ENCODE assay signal across 28 cellular contexts in the genomic region with DNA sequence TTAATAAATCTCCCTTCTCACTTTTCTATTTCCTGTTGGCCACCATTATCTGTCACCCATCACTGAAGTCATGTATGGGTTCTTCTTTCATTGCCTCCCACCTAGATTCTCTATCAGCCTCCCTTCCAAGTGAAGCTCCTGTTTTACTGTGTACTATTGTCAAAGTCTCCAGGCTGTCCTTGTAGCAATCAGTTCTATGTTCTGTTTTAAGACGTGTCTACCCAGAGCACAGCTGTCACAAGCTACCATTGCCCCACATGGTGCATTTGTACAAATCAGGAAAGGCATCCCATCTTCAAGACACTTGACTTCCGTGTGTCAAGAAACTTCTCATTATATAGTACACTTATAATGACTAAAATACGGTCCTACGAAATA. TPM values are rescaled to one million over a fixed set of nuclear protein-coding genes. Genes with fewer than 3 reads are reported as not detected.
"Had no signal": no experiment of that assay in that cellular context is flagged by ENCODE, and none has a peak within 500 bp of the region (broad histone marks: within the 10 kb centered on the region; RNA-seq: fewer than 3 reads in every experiment).

No MANE protein-coding gene starts in this region.

- H3K9me3 ChIP-seq: Peyer's patch, SJSA1, SK-N-SH had no signal

- H3K4me2 ChIP-seq: KMS-11, SK-N-SH had no signal

- H3K4me1 ChIP-seq: Peyer's patch, SJSA1 had no signal

- DNase-seq: Karpas-422, KBM-7, MM.1S, MV-4-11, NCI-H1105, NCI-H1417 treated with DMSO at 0.1 percent for 48 hours, NCI-H1436 treated with DMSO at 0.1 percent for 48 hours, NCI-H1694 treated with DMSO at 0.1 percent for 48 hours, NCI-H187 treated with DMSO at 0.1 percent for 48 hours, NCI-H2029, NCI-H2081, NCI-H2171 treated with DMSO at 0.1 percent for 48 hours, NCI-H2227 treated with DMSO at 0.1 percent for 48 hours, NCI-H345, NCI-H446, NCI-H510A treated with DMSO at 0.1 percent for 48 hours, NCI-H524 treated with DMSO at 0.1 percent for 48 hours, NCI-H526 treated with DMSO at 0.1 percent for 48 hours, NCI-H774, Peyer's patch, RPMI8226, SHP77 treated with DMSO at 0.1 percent for 48 hours had no signal

- H3K36me3 ChIP-seq: Peyer's patch, SJSA1 had no signal

- H3K27ac ChIP-seq: KMS-11, Peyer's patch, SJSA1 had no signal

- H3K4me3 ChIP-seq: Peyer's patch, SJSA1 had no signal

- H3K9me2 ChIP-seq: SK-N-SH had no signal

- H3K27me3 ChIP-seq: Peyer's patch, SJSA1 had no signal

RNA-seq across cellular contexts. Expression of a gene that starts 39.7 kb away (rescaled TPM):
- total RNA-seq: LHCN-M2, MCF 10A, OCI-LY7, SJSA1 had no signal
- polyA plus RNA-seq: SK-N-SH had no signal
